In the genomic region with DNA sequence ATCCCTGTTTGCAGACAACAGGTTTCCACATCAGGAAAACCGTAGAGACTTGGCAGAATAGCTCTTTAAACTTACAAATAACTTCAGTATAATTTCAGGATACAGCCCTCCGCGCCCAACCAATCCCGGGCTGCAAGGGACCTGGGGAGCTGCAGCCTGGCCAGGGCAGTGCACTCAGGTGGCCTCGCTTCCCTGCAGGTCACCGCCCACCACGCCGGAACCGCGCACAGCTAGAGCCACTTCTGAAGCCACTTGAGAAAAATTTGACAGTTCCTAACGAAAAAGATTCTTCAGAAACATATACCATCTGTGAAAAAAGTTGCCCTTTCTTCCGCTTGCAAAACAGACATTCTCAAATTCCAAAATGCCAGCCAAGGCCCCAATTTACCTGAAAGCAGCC, we compare ENCODE assay signal across 22 cellular contexts.
"Had no signal": no experiment of that assay in that cellular context is flagged by ENCODE, and none has a peak within 500 bp of the region (broad histone marks: within the 10 kb centered on the region; RNA-seq: fewer than 3 reads in every experiment).

No MANE protein-coding gene starts in this region.

- H3K27ac ChIP-seq: hepatocyte, lower lobe of right lung, pancreas, prostate gland, spleen, suprapubic skin, thoracic aorta, tibial artery, uterus had no signal

- H3K36me3 ChIP-seq: prostate gland, uterus had no signal

- H3K9me3 ChIP-seq: pancreas, prostate gland had no signal

- H3K27me3 ChIP-seq: heart right ventricle, hepatocyte, pancreas, spleen, suprapubic skin, tibial artery, uterus had no signal

- FAIRE-seq: pancreas, small intestine had no signal

- ATAC-seq: lower lobe of right lung; pancreas; sciatic nerve; stimulated activated effector memory CD8-positive, alpha-beta T cell treated with anti-CD3 and anti-CD28 coated beads, Interleukin-12 subunit alpha, Interleukin-12 subunit beta, amount 100 ng/mL, for 72 hours had no signal

- DNase-seq: heart right ventricle; islet precursor cell; lower lobe of right lung; mammary epithelial cell; mesenchymal stem cell; nucleus accumbens; pancreas; posterior cingulate gyrus; retina; right cardiac atrium; small intestine; spleen; stimulated activated CD4-positive, alpha-beta T cell treated with anti-CD3 and anti-CD28 coated beads, Interleukin-4, amount 100 ng/mL, for 24 hours; stimulated activated naive CD4-positive, alpha-beta T cell; tibial artery; uterus had no signal

- H2AFZ ChIP-seq: hepatocyte had no signal

- H3K4me2 ChIP-seq: hepatocyte had no signal

- H3K4me3 ChIP-seq: heart right ventricle, hepatocyte, lower lobe of right lung, pancreas, prostate gland, spleen, suprapubic skin, thoracic aorta, tibial artery, uterus had no signal

- H3K4me1 ChIP-seq: prostate gland, suprapubic skin, uterus had no signal
